23 cellular contexts compared by ENCODE assay signal in genomic region chr16:68242085-68242484, GRCh38. TPM values are rescaled to one million over a fixed set of nuclear protein-coding genes. Genes with fewer than 3 reads are reported as not detected.
DNase-seq lines count a peak whose midpoint lies in the region; ATAC-seq, FAIRE-seq and TF ChIP-seq lines count a peak whose summit lies in the region.
"Had no signal": no experiment of that assay in that cellular context is flagged by ENCODE, and none has a peak within 500 bp of the region (broad histone marks: within the 10 kb centered on the region; RNA-seq: fewer than 3 reads in every experiment).

No MANE protein-coding gene starts in this region.

- H3K4me3 ChIP-seq in HepG2 (replicated peaks in 1 of 3; ENCODE audit: insufficient read depth in 1 of 3, low read depth in 2 of 3, low read length in 3 of 3) = no peak overlapping the region
- H3K4me3 ChIP-seq: A549; BLaER1 treated with 17β-estradiol and CSF1 and Interleukin-3, amounts not matched to agents 10 nM and 100 nM had no signal

- peaks cover 3% of the 10 kb centered on the region for H3K36me3 Mint-ChIP-seq in CD4-positive, alpha-beta T cell (ENCODE audit: low read depth)
- H3K36me3 Mint-ChIP-seq in T-helper 17 cell (ENCODE audit: low read depth) (no peaks in the 10 kb centered on the region), neural crest cell (ENCODE audit: low read depth) (no peaks in the 10 kb centered on the region)

- H3K4me3 Mint-ChIP-seq in CD4-positive, alpha-beta T cell = peak overlapping the region; percentile 63
- H3K4me3 Mint-ChIP-seq in T-helper 17 cell (peak overlapping the region; percentile 25), neural crest cell (peak overlapping the region; percentile 70)
- H3K4me3 Mint-ChIP-seq: CD14-positive monocyte; CD8-positive, alpha-beta T cell had no signal

- WGBS in HepG2 (ENCODE audit: low lambda C conversion rate) = 85% methylated on average over 7 of the region's 7 CpGs

- H3K9ac ChIP-seq in HepG2 (ENCODE audit: insufficient read depth, low read depth, low read length) = no peak overlapping the region
- H3K9ac ChIP-seq: BLaER1 treated with 17β-estradiol and CSF1 and Interleukin-3, amounts not matched to agents 10 nM and 100 nM had no signal

- no peaks in the 10 kb centered on the region for H3K36me3 ChIP-seq in HepG2 (replicated peaks in 1 of 2; ENCODE audit: control insufficient read depth in 1 of 2, insufficient read depth in 2 of 2, low read length in 2 of 2)
- H3K36me3 ChIP-seq: BE2C; BLaER1 treated with 17β-estradiol and CSF1 and Interleukin-3, amounts not matched to agents 10 nM and 100 nM had no signal

- TF ChIP-seq POLR2A in HepG2 (IDR thresholded peaks at IDR 0.05; ENCODE audit: insufficient read depth in 1 of 2, low read depth in 2 of 2, low read length in 2 of 2) = no peak

- ATAC-seq in CD4-positive, alpha-beta T cell (ENCODE audit: poor library complexity) = no peak
- ATAC-seq in T-helper 17 cell (no peak), HepG2 (no peak), left cardiac atrium (no peak)
- ATAC-seq: A549; CD8-positive, alpha-beta T cell had no signal

- intact Hi-C loops in CD4-positive, alpha-beta T cell (cut with DNase I, micrococcal nuclease) = loop anchor here in 1 of 2 experiments (5.0 to 10.0 kb wide), 2 partner anchors 203 to 600 kb away; partner anchors contain the start of genes SMPD3 and TANGO6
- intact Hi-C loops in HepG2 (cut with micrococcal nuclease; ENCODE audit: unreplicated experiment) (no loop called here), left cardiac atrium (cut with DNase I) (no loop called here)

- TF ChIP-seq EP300 in HepG2 (IDR thresholded peaks at IDR 0.05; ENCODE audit: low read depth in 2 of 2, low read length in 2 of 2) (no peak), HepG2 (CRISPR knock-in tag; IDR thresholded peaks at IDR 0.05; ENCODE audit: borderline replicate concordance) (no peak)

- FAIRE-seq in HepG2 (lab: Jason Lieb, UNC) = no peak
- no peak for FAIRE-seq in urothelium cell line (lab: Jason Lieb, UNC)
- FAIRE-seq: A549, G401.6, GM12892, H54 had no signal

- no peak overlapping the region for H3K4me2 ChIP-seq in HepG2 (ENCODE audit: low read depth, low read length)
- H3K4me2 ChIP-seq: A549; BLaER1 treated with 17β-estradiol and CSF1 and Interleukin-3, amounts not matched to agents 10 nM and 100 nM had no signal

- H3K9me3 Mint-ChIP-seq in CD4-positive, alpha-beta T cell = no peaks in the 10 kb centered on the region
- H3K9me3 Mint-ChIP-seq in neural crest cell = no peaks in the 10 kb centered on the region
- H3K9me3 Mint-ChIP-seq: CD8-positive, alpha-beta T cell had no signal

- DNase-seq in CD4-positive, alpha-beta T cell = no peak
- DNase-seq in T-helper 17 cell (no peak), HepG2 (ENCODE audit: low spot score) (no peak), neural crest cell (ENCODE audit: low read depth, low spot score) (no peak), left cardiac atrium (no peak), CD1c-positive myeloid dendritic cell (ENCODE audit: extremely low spot score) (no peak), urothelium cell line (ENCODE audit: low spot score) (no peak)
- DNase-seq: 8988T; ACHN; AML-193; BE2C; Caco-2; CD8-positive, alpha-beta T cell; DMS153; DND-41; GOT3; HCEC 1CT had no signal

- in situ Hi-C loops in HepG2 (cut with HindIII; ENCODE audit: extremely low pct_ligation_motif_present, low pct_unique_long_range_greater_than_20kb) = no loop called here

- H3K27ac Mint-ChIP-seq in CD4-positive, alpha-beta T cell = no peak overlapping the region
- H3K27ac Mint-ChIP-seq in T-helper 17 cell (no peak overlapping the region), neural crest cell (ENCODE audit: unreplicated experiment) (no peak overlapping the region)
- H3K27ac Mint-ChIP-seq: CD14-positive monocyte; CD8-positive, alpha-beta T cell had no signal

- POLR2A ChIA-PET in CD4-positive, alpha-beta T cell (lab: Charles Lee) = no interaction called here
- POLR2A ChIA-PET in HepG2 (lab: Yijun Ruan, JAX) = interaction anchor here (0.9 to 1.3 kb wide), 4 partner anchors 10 to 57 kb away, joined by 3 to 7 read pairs (median 3); partner anchors contain the start of gene SLC7A6

- H3K4me1 Mint-ChIP-seq in CD4-positive, alpha-beta T cell (ENCODE audit: low read depth) = peaks cover 37% of the 10 kb centered on the region
- H3K4me1 Mint-ChIP-seq in T-helper 17 cell = peaks cover 27% of the 10 kb centered on the region
- H3K4me1 Mint-ChIP-seq in neural crest cell = peaks cover 24% of the 10 kb centered on the region

- H3K9me3 ChIP-seq in CD4-positive, alpha-beta T cell (ENCODE audit: control insufficient read depth, low read length) = no peaks in the 10 kb centered on the region
- H3K9me3 ChIP-seq in T-helper 17 cell (ENCODE audit: control insufficient read depth, low read length, poor library complexity, severe bottlenecking) (no peaks in the 10 kb centered on the region), HepG2 (ENCODE audit: low read length) (no peaks in the 10 kb centered on the region)
- H3K9me3 ChIP-seq: A549; BE2C; BLaER1 treated with 17β-estradiol and CSF1 and Interleukin-3, amounts not matched to agents 10 nM and 100 nM; Caco-2 had no signal

- no peak overlapping the region for H3K27ac ChIP-seq in CD4-positive, alpha-beta T cell (ENCODE audit: low read depth, low read length)
- no peak overlapping the region for H3K27ac ChIP-seq in HepG2 (ENCODE audit: extremely low read length, insufficient read depth, low read length)
- H3K27ac ChIP-seq: A549; BLaER1 treated with 17β-estradiol and CSF1 and Interleukin-3, amounts not matched to agents 10 nM and 100 nM had no signal

- no peaks in the 10 kb centered on the region for H3K27me3 Mint-ChIP-seq in CD4-positive, alpha-beta T cell
- no peaks in the 10 kb centered on the region for H3K27me3 Mint-ChIP-seq in T-helper 17 cell
- peaks cover 10% of the 10 kb centered on the region for H3K27me3 Mint-ChIP-seq in neural crest cell (ENCODE audit: low read depth)

- no peak for TF ChIP-seq RAD21 in HepG2 (CRISPR knock-in tag; IDR thresholded peaks at IDR 0.05)

- TF ChIP-seq CTCF in CD4-positive, alpha-beta T cell (IDR thresholded peaks at IDR 0.05) = no peak
- TF ChIP-seq CTCF in HepG2 (CRISPR knock-in tag; IDR thresholded peaks at IDR 0.05) (no peak), neural crest cell (conservative IDR thresholded peaks at IDR 0.05) (no peak)

- CTCF ChIA-PET in CD4-positive, alpha-beta T cell (lab: Charles Lee) = no interaction called here
- CTCF ChIA-PET in HepG2 (lab: Yijun Ruan, JAX; ENCODE audit: low intra/inter-chr PET ratio, low total read pairs) = no interaction called here

- no peaks in the 10 kb centered on the region for H3K79me2 ChIP-seq in HepG2 (ENCODE audit: insufficient read depth, low read length)

- no peak overlapping the region for H2AFZ ChIP-seq in HepG2 (ENCODE audit: low read length)

- H3K4me1 ChIP-seq in HepG2 (ENCODE audit: insufficient read depth, low read length) = peaks cover 47% of the 10 kb centered on the region
- H3K4me1 ChIP-seq: BE2C had no signal

- no TSS peak for BruUV-seq in HepG2 (replicated peaks; lab: Mats Ljungman, UMichigan)

- no peaks in the 10 kb centered on the region for H3K27me3 ChIP-seq in CD4-positive, alpha-beta T cell (ENCODE audit: control insufficient read depth, insufficient read depth, low read length)
- no peaks in the 10 kb centered on the region; a peak in 1 of 5 replicates for H3K27me3 ChIP-seq in HepG2 (ENCODE audit: control insufficient read depth in 1 of 2, insufficient read depth in 2 of 2, low read length in 2 of 2)
- H3K27me3 ChIP-seq: BE2C; BLaER1 treated with 17β-estradiol and CSF1 and Interleukin-3, amounts not matched to agents 10 nM and 100 nM had no signal

- no peaks in the 10 kb centered on the region for H4K20me1 ChIP-seq in HepG2 (ENCODE audit: insufficient read depth, low read length)

RNA-seq across cellular contexts. Expression of gene PLA2G15, which starts 3.1 kb away (rescaled TPM):
- 1 to 10 TPM; 4.3 to 4.7 TPM for total RNA-seq in CD4-positive, alpha-beta T cell
- total RNA-seq in T-helper 17 cell (1 to 10 TPM; 6.6 to 7.4 TPM), HepG2 (2016; rRNA removed; fragmentation: Illumina TruSeq; extraction: Trizol) (9.9 and 14.4 TPM in 2 replicates), neural crest cell (10.7 and 13.6 TPM in 2 replicates), left cardiac atrium (10 to 100 TPM; 20.5 to 27.4 TPM)
- 1.6 and 1.9 TPM in 2 replicates for total RNA-seq in HepG2 (2016; cell fraction: cytosol; rRNA removed; fragmentation: Illumina TruSeq; extraction: Trizol; ENCODE audit: low read depth)
- 8.0 and 15.5 TPM in 2 replicates for total RNA-seq in HepG2 (2016; cell fraction: insoluble cytoplasmic fraction; rRNA removed; fragmentation: Illumina TruSeq; extraction: Trizol)
- 4.8 and 5.1 TPM in 2 replicates for total RNA-seq in HepG2 (2016; cell fraction: membrane; rRNA removed; fragmentation: Illumina TruSeq; extraction: Trizol)
- total RNA-seq in HepG2 (2016; cell fraction: nucleus; rRNA removed; fragmentation: Illumina TruSeq; extraction: Trizol) = 16.6 and 20.9 TPM in 2 replicates
- polyA plus RNA-seq in HepG2 (2011; rRNA removed) = 23.7 and 30.2 TPM in 2 replicates
- polyA plus RNA-seq in HepG2 (2011; cell fraction: cytosol; rRNA removed) = 18.0 and 24.3 TPM in 2 replicates
- 25.8 and 28.3 TPM in 2 replicates for polyA plus RNA-seq in HepG2 (2011; cell fraction: nucleus; rRNA removed)
- 14.5 and 15.3 TPM in 2 replicates for polyA plus RNA-seq in HepG2 (2012)
- 1.2 and 1.8 TPM in 2 replicates for polyA plus RNA-seq in HepG2 (2016; cell fraction: cytosol; fragmentation: Illumina TruSeq; extraction: Trizol; ENCODE audit: low read depth)
- polyA plus RNA-seq in HepG2 (2016; cell fraction: insoluble cytoplasmic fraction; fragmentation: Illumina TruSeq; extraction: Trizol; ENCODE audit: low read depth) = 8.4 and 8.8 TPM in 2 replicates
- 2.6 and 3.5 TPM in 2 replicates for polyA plus RNA-seq in HepG2 (2016; cell fraction: membrane; fragmentation: Illumina TruSeq; extraction: Trizol; ENCODE audit: low read depth)
- polyA plus RNA-seq in HepG2 (2016; cell fraction: nucleus; fragmentation: Illumina TruSeq; extraction: Trizol; ENCODE audit: insufficient read depth, low read depth) = 29.5 and 29.9 TPM in 2 replicates
- 18.7 and 48.3 TPM in 2 replicates for polyA minus RNA-seq in HepG2 (2011; rRNA and poly(A)+ RNA removed; ENCODE audit: low replicate concordance)
- 13.9 and 15.8 TPM in 2 replicates for polyA minus RNA-seq in HepG2 (2011; cell fraction: cytosol; rRNA and poly(A)+ RNA removed)
- polyA minus RNA-seq in HepG2 (2011; cell fraction: nucleus; rRNA and poly(A)+ RNA removed) = 5.9 and 8.5 TPM in 2 replicates

RNA-seq across cellular contexts. Expression of gene ESRP2, which starts 6.2 kb away (rescaled TPM):
- not detected for total RNA-seq in CD4-positive, alpha-beta T cell
- under 1 TPM; 0.10 to 0.16 TPM for total RNA-seq in T-helper 17 cell
- 17.1 and 21.1 TPM in 2 replicates for total RNA-seq in HepG2 (2016; rRNA removed; fragmentation: Illumina TruSeq; extraction: Trizol)
- 6.8 and 7.6 TPM in 2 replicates for total RNA-seq in HepG2 (2016; cell fraction: cytosol; rRNA removed; fragmentation: Illumina TruSeq; extraction: Trizol; ENCODE audit: low read depth)
- total RNA-seq in HepG2 (2016; cell fraction: insoluble cytoplasmic fraction; rRNA removed; fragmentation: Illumina TruSeq; extraction: Trizol) = 14.0 and 20.2 TPM in 2 replicates
- total RNA-seq in HepG2 (2016; cell fraction: membrane; rRNA removed; fragmentation: Illumina TruSeq; extraction: Trizol) = 8.4 and 9.8 TPM in 2 replicates
- 30.8 and 33.0 TPM in 2 replicates for total RNA-seq in HepG2 (2016; cell fraction: nucleus; rRNA removed; fragmentation: Illumina TruSeq; extraction: Trizol)
- 32.4 and 36.3 TPM in 2 replicates for polyA plus RNA-seq in HepG2 (2011; rRNA removed)
- polyA plus RNA-seq in HepG2 (2011; cell fraction: cytosol; rRNA removed) = 15.3 and 21.4 TPM in 2 replicates
- polyA plus RNA-seq in HepG2 (2011; cell fraction: nucleus; rRNA removed) = 149 and 178 TPM in 2 replicates
- 22.9 and 25.0 TPM in 2 replicates for polyA plus RNA-seq in HepG2 (2012)
- 1.9 and 2.0 TPM in 2 replicates for polyA plus RNA-seq in HepG2 (2016; cell fraction: cytosol; fragmentation: Illumina TruSeq; extraction: Trizol; ENCODE audit: low read depth)
- polyA plus RNA-seq in HepG2 (2016; cell fraction: insoluble cytoplasmic fraction; fragmentation: Illumina TruSeq; extraction: Trizol; ENCODE audit: low read depth) = 20.9 and 25.3 TPM in 2 replicates
- 6.3 and 6.7 TPM in 2 replicates for polyA plus RNA-seq in HepG2 (2016; cell fraction: membrane; fragmentation: Illumina TruSeq; extraction: Trizol; ENCODE audit: low read depth)
- polyA plus RNA-seq in HepG2 (2016; cell fraction: nucleus; fragmentation: Illumina TruSeq; extraction: Trizol; ENCODE audit: insufficient read depth, low read depth) = 75.9 and 77.2 TPM in 2 replicates
- 91.8 and 102 TPM in 2 replicates for polyA minus RNA-seq in HepG2 (2011; rRNA and poly(A)+ RNA removed; ENCODE audit: low replicate concordance)
- 22.4 and 22.8 TPM in 2 replicates for polyA minus RNA-seq in HepG2 (2011; cell fraction: cytosol; rRNA and poly(A)+ RNA removed)
- 79.8 and 79.9 TPM in 2 replicates for polyA minus RNA-seq in HepG2 (2011; cell fraction: nucleus; rRNA and poly(A)+ RNA removed)
- 0.09 and 0.23 TPM in 2 replicates for total RNA-seq in neural crest cell
- total RNA-seq in left cardiac atrium = under 1 TPM; 0.32 to 0.42 TPM
- total RNA-seq: CD8-positive, alpha-beta T cell had no signal
- polyA plus RNA-seq: CD14-positive monocyte had no signal

RNA-seq across cellular contexts. Expression of gene SLC7A6, which starts 22.2 kb away (rescaled TPM):
- 100 to 1,000 TPM; 187 to 197 TPM for total RNA-seq in CD4-positive, alpha-beta T cell
- total RNA-seq in T-helper 17 cell (100 to 1,000 TPM; 148 to 171 TPM), HepG2 (2016; rRNA removed; fragmentation: Illumina TruSeq; extraction: Trizol) (25.4 and 35.8 TPM in 2 replicates), neural crest cell (39.2 and 41.7 TPM in 2 replicates), left cardiac atrium (10 to 100 TPM; 33.0 to 51.6 TPM)
- total RNA-seq in HepG2 (2016; cell fraction: cytosol; rRNA removed; fragmentation: Illumina TruSeq; extraction: Trizol; ENCODE audit: low read depth) = 116 and 121 TPM in 2 replicates
- 25.1 and 35.3 TPM in 2 replicates for total RNA-seq in HepG2 (2016; cell fraction: insoluble cytoplasmic fraction; rRNA removed; fragmentation: Illumina TruSeq; extraction: Trizol)
- 38.4 and 41.5 TPM in 2 replicates for total RNA-seq in HepG2 (2016; cell fraction: membrane; rRNA removed; fragmentation: Illumina TruSeq; extraction: Trizol)
- total RNA-seq in HepG2 (2016; cell fraction: nucleus; rRNA removed; fragmentation: Illumina TruSeq; extraction: Trizol) = 53.5 and 62.4 TPM in 2 replicates
- polyA plus RNA-seq in HepG2 (2011; rRNA removed) = 67.4 and 70.8 TPM in 2 replicates
- polyA plus RNA-seq in HepG2 (2011; cell fraction: cytosol; rRNA removed) = 38.1 and 42.5 TPM in 2 replicates
- polyA plus RNA-seq in HepG2 (2011; cell fraction: nucleus; rRNA removed) = 195 and 234 TPM in 2 replicates
- 29.8 and 35.6 TPM in 2 replicates for polyA plus RNA-seq in HepG2 (2012)
- polyA plus RNA-seq in HepG2 (2016; cell fraction: cytosol; fragmentation: Illumina TruSeq; extraction: Trizol; ENCODE audit: low read depth) = 4.5 and 5.9 TPM in 2 replicates
- 17.5 and 18.7 TPM in 2 replicates for polyA plus RNA-seq in HepG2 (2016; cell fraction: insoluble cytoplasmic fraction; fragmentation: Illumina TruSeq; extraction: Trizol; ENCODE audit: low read depth)
- 8.7 and 9.5 TPM in 2 replicates for polyA plus RNA-seq in HepG2 (2016; cell fraction: membrane; fragmentation: Illumina TruSeq; extraction: Trizol; ENCODE audit: low read depth)
- polyA plus RNA-seq in HepG2 (2016; cell fraction: nucleus; fragmentation: Illumina TruSeq; extraction: Trizol; ENCODE audit: insufficient read depth, low read depth) = 86.8 and 104 TPM in 2 replicates
- polyA minus RNA-seq in HepG2 (2011; rRNA and poly(A)+ RNA removed; ENCODE audit: low replicate concordance) = 346 and 374 TPM in 2 replicates
- polyA minus RNA-seq in HepG2 (2011; cell fraction: cytosol; rRNA and poly(A)+ RNA removed) = 39.3 and 39.6 TPM in 2 replicates
- polyA minus RNA-seq in HepG2 (2011; cell fraction: nucleus; rRNA and poly(A)+ RNA removed) = 114 and 135 TPM in 2 replicates
